7 cellular contexts compared by ENCODE assay signal in genomic region chr19:48970923-48971395, GRCh38. TPM values are rescaled to one million over a fixed set of nuclear protein-coding genes. Genes with fewer than 3 reads are reported as not detected.
A peak's percentile ranks its signal among the peaks of the same experiment; 100 is the strongest.
DNase-seq lines count a peak whose midpoint lies in the region; ATAC-seq, FAIRE-seq and TF ChIP-seq lines count a peak whose summit lies in the region.

No MANE protein-coding gene starts in this region.

- H3K27ac ChIP-seq in left lung = peak overlapping the region in 1 of 2 donors; percentile 41

- H3K9me3 ChIP-seq in left lung = no peaks in the 10 kb centered on the region

- peaks cover 21% of the 10 kb centered on the region for H3K4me1 Mint-ChIP-seq in central memory CD8-positive, alpha-beta T cell

- H3K4me3 Mint-ChIP-seq in central memory CD8-positive, alpha-beta T cell = no peak overlapping the region

- no peaks in the 10 kb centered on the region for H3K9me3 Mint-ChIP-seq in central memory CD8-positive, alpha-beta T cell

- no peak overlapping the region for H3K27ac Mint-ChIP-seq in central memory CD8-positive, alpha-beta T cell (ENCODE audit: low read depth)

- peaks cover 0 to 41% of the 10 kb centered on the region in 2 donors for H3K4me1 ChIP-seq in left lung

- TF ChIP-seq CTCF in left lung (IDR thresholded peaks at IDR 0.05) = peak; percentile 86 to 94

- intact Hi-C loops in left lung (cut with DNase I) = no loop called here

- H3K36me3 ChIP-seq in left lung = peaks cover 2 to 85% of the 10 kb centered on the region in 2 donors

- DNase-seq in GM18507 (ENCODE audit: extremely low spot score, insufficient read length, low read depth) (no peak), NCI-H2171 treated with DMSO at 0.1 percent for 48 hours (lab: John Stamatoyannopoulos, UW) (peak; percentile 64), left lung (peak; percentile 84 to 93)
- DNase-seq in central memory CD8-positive, alpha-beta T cell (ENCODE audit: low spot score in 2 of 2) = peak; percentile 64 to 81
- peak; percentile 67 to 75 (median 69) for DNase-seq in stimulated activated CD4-positive, alpha-beta T cell treated with anti-CD3 and anti-CD28 coated beads, TNF-alpha, amount 100 ng/mL, for 4 hours (ENCODE audit: low read depth in 3 of 3)

- peak; percentile 81 to 86 for ATAC-seq in activated CD4-positive, CD25-positive, alpha-beta regulatory T cell treated with anti-CD3 and anti-CD28 coated beads, Interleukin-2, amount 50 U/mL, for 24 hours
- ATAC-seq in central memory CD8-positive, alpha-beta T cell (replicated peaks; ENCODE audit: extremely low read depth, poor library complexity, severe bottlenecking) = peak; percentile 86
- peak; percentile 61 for ATAC-seq in left lung
- no peak for ATAC-seq in HG02970 (IDR thresholded peaks at IDR 0.05; ENCODE audit: low FRiP score, unreplicated experiment)

- H3K36me3 Mint-ChIP-seq in central memory CD8-positive, alpha-beta T cell (ENCODE audit: insufficient read depth) = peaks cover 13% of the 10 kb centered on the region

- FAIRE-seq in GM18507 (lab: Jason Lieb, UNC) = peak; percentile 82

- no peaks in the 10 kb centered on the region for H3K27me3 Mint-ChIP-seq in central memory CD8-positive, alpha-beta T cell

- H3K27me3 ChIP-seq in left lung = no peaks in the 10 kb centered on the region

- H3K4me3 ChIP-seq in left lung = no peak overlapping the region

RNA-seq across cellular contexts. Expression of gene FTL, which starts 5.8 kb away (rescaled TPM):
- total RNA-seq in left lung = 1,000 to 10,000 TPM; 8,739 to 9,329 TPM

RNA-seq across cellular contexts. Expression of gene BAX, which starts 16.3 kb away (rescaled TPM):
- total RNA-seq in left lung = 100 to 1,000 TPM; 130 to 141 TPM

RNA-seq across cellular contexts. Expression of gene GYS1, which starts 22.1 kb away (rescaled TPM):
- total RNA-seq in left lung = 10 to 100 TPM; 42.5 to 49.0 TPM

RNA-seq across cellular contexts. Expression of gene RUVBL2, which starts 22.7 kb away (rescaled TPM):
- 10 to 100 TPM; 46.6 to 66.6 TPM for total RNA-seq in left lung

RNA-seq across cellular contexts. Expression of gene DHDH, which starts 37.5 kb away (rescaled TPM):
- total RNA-seq in left lung = 1 to 10 TPM; 3.3 to 4.1 TPM
